Comparison of ENCODE assay signal across 11 cellular contexts in the genomic region with DNA sequence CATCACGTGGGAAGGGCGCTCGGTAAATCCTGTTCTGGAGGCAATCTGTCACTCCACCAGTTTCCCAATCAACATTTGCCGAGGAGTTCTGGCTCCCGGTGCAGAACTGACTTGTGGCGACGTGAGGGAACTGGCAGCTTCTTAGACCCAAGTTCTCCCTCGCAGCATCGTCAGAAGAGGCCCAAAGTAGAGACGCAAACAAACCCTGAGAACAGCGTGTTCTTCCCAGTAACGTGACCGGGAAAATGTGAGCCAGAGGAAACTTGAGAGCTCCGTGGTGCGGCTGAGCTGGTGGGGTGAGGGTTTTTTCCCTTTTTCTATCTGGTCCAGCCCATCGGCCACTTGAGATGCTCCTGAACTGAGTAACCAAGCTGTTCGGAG.
DNase-seq lines count a peak whose midpoint lies in the region; ATAC-seq and TF ChIP-seq lines count a peak whose summit lies in the region.
"Had no signal": no experiment of that assay in that cellular context is flagged by ENCODE, and none has a peak within 500 bp of the region (broad histone marks: within the 10 kb centered on the region; RNA-seq: fewer than 3 reads in every experiment).

No MANE protein-coding gene starts in this region.

- H3K9me3 ChIP-seq in PC-9 (ENCODE audit: insufficient read depth, low read depth) (no peaks in the 10 kb centered on the region), SK-N-SH (no peaks in the 10 kb centered on the region)
- H3K9me3 ChIP-seq in CD4-positive, alpha-beta memory T cell (ENCODE audit: control insufficient read depth in 1 of 2, low read length in 2 of 2), result no peaks in the 10 kb centered on the region

- no peaks in the 10 kb centered on the region for H3K9me2 ChIP-seq in PC-9 (ENCODE audit: insufficient read depth)
- H3K9me2 ChIP-seq in SK-N-SH, result no peaks in the 10 kb centered on the region

- no peak overlapping the region for H3K4me3 ChIP-seq in PC-9
- peak overlapping the region in 11 of 59 donors; percentile 5 to 45 (median 20) for H3K4me3 ChIP-seq in dorsolateral prefrontal cortex
- no peak overlapping the region for H3K4me3 ChIP-seq in SK-N-SH (ENCODE audit: low read depth in 2 of 2, low read length in 1 of 2)
- H3K4me3 ChIP-seq in CD4-positive, alpha-beta memory T cell (ENCODE audit: low read length in 2 of 2), result no peak overlapping the region

- H3K4me2 ChIP-seq in PC-9 (peak overlapping the region; percentile 87), SK-N-SH (no peak overlapping the region)

- TF ChIP-seq CTCF in PC-9 (conservative IDR thresholded peaks at IDR 0.05), result no peak
- peak in 1 of 56 donors; percentile 11 for TF ChIP-seq CTCF in dorsolateral prefrontal cortex (IDR thresholded peaks at IDR 0.05 in 54 of 56, conservative IDR thresholded peaks at IDR 0.05 in 2 of 56; ENCODE audit: low read depth in 1 of 56, partially characterized antibody in 56 of 56)
- TF ChIP-seq CTCF in SK-N-SH (IDR thresholded peaks at IDR 0.05), result no peak

- H2AFZ ChIP-seq in PC-9 (no peak overlapping the region), SK-N-SH (ENCODE audit: low read depth) (no peak overlapping the region)

- H3K27ac Mint-ChIP-seq in CD4-positive, alpha-beta memory T cell, result no peak overlapping the region

- peaks cover 41% of the 10 kb centered on the region for H3F3A ChIP-seq in PC-9 (ENCODE audit: insufficient read depth, low read depth)
- H3F3A ChIP-seq in SK-N-SH (replicated peaks; ENCODE audit: insufficient read depth), result peaks cover 11% of the 10 kb centered on the region

- H3K27me3 ChIP-seq in PC-9 (ENCODE audit: insufficient read depth, low read depth) (no peaks in the 10 kb centered on the region), dorsolateral prefrontal cortex (no peaks in the 10 kb centered on the region), SK-N-SH (ENCODE audit: insufficient read depth) (no peaks in the 10 kb centered on the region)
- H3K27me3 ChIP-seq in CD4-positive, alpha-beta memory T cell (ENCODE audit: insufficient read depth, low read length), result no peaks in the 10 kb centered on the region

- 0 out of 2 replicates have a peak, but pooled peaks cover 10% of the 10 kb centered on the region for H3K79me2 ChIP-seq in PC-9 (ENCODE audit: low read depth)
- H3K79me2 ChIP-seq in SK-N-SH (ENCODE audit: insufficient read depth), result peaks cover 46% of the 10 kb centered on the region

- peaks cover 0 to 5% (median under 1%) of the 10 kb centered on the region in 8 donors for H3K9me3 Mint-ChIP-seq in CD4-positive, alpha-beta memory T cell

- CTCF ChIA-PET in PC-9 (lab: Charles Lee) (no interaction called here), SK-N-SH (lab: Yijun Ruan, JAX) (interaction anchor here (0.6 to 9.6 kb wide), 8 partner anchors 10 to 511 kb away, joined by 3 to 90 read pairs (median 16); no protein-coding TSS in a partner anchor)
- CTCF ChIA-PET in CD4-positive, alpha-beta memory T cell (lab: Charles Lee; ENCODE audit: partially characterized antibody), result interaction anchor here (1.6 kb wide), 1 partner anchor 22 kb away, joined by 4 read pairs; no protein-coding TSS in a partner anchor

- POLR2A ChIA-PET in PC-9 (lab: Charles Lee; ENCODE audit: unreplicated experiment) (interaction anchor here (0.5 to 0.6 kb wide), 2 partner anchors 14 to 275 kb away, joined by 4 to 5 read pairs; no protein-coding TSS in a partner anchor), SK-N-SH (lab: Yijun Ruan, JAX) (no interaction called here)
- POLR2A ChIA-PET in CD4-positive, alpha-beta memory T cell (lab: Charles Lee; ENCODE audit: partially characterized antibody), result no interaction called here

- WGBS in SK-N-SH (ENCODE audit: low lambda C conversion rate), result 91% methylated on average over 17 of the region's 17 CpGs

- no peak overlapping the region for H3K9ac ChIP-seq in SK-N-SH

- H3K4me1 Mint-ChIP-seq in CD4-positive, alpha-beta memory T cell, result peaks cover 34 to 68% (median 50%) of the 10 kb centered on the region in 4 donors

- H3K4me1 ChIP-seq in PC-9 (replicated peaks; ENCODE audit: insufficient read depth) (peaks cover 59% of the 10 kb centered on the region), SK-N-SH (ENCODE audit: control insufficient read depth in 1 of 2, insufficient read depth in 2 of 2, low read depth in 1 of 2, low read length in 1 of 2) (peaks cover 3 to 15% of the 10 kb centered on the region in 2 experiments; a peak in 2 of 4 replicates)
- peaks cover 38% of the 10 kb centered on the region for H3K4me1 ChIP-seq in CD4-positive, alpha-beta memory T cell (ENCODE audit: insufficient read depth, low read length)

- intact Hi-C loops in PC-9 (cut with micrococcal nuclease; ENCODE audit: unreplicated experiment), result loop anchor here (2.0 kb wide), 1 partner anchor 39 kb away; no protein-coding TSS in a partner anchor
- intact Hi-C loops in dorsolateral prefrontal cortex (cut with DNase I), result loop anchor here in 1 of 2 donors (10.0 kb wide), 1 partner anchor 101 kb away; no protein-coding TSS in a partner anchor
- intact Hi-C loops in CD4-positive, alpha-beta memory T cell (cut with micrococcal nuclease), result loop anchor here (10.0 kb wide), 1 partner anchor 251 kb away; no protein-coding TSS in a partner anchor

- H3K36me3 Mint-ChIP-seq in CD4-positive, alpha-beta memory T cell, result peaks cover 16 to 26% of the 10 kb centered on the region in 2 donors

- no peaks in the 10 kb centered on the region for H4K20me1 ChIP-seq in PC-9 (ENCODE audit: insufficient read depth)
- H4K20me1 ChIP-seq in SK-N-SH (ENCODE audit: insufficient read depth), result peaks cover 43% of the 10 kb centered on the region

- no peaks in the 10 kb centered on the region for H3K27me3 Mint-ChIP-seq in CD4-positive, alpha-beta memory T cell
- H3K27me3 Mint-ChIP-seq: activated naive CD4-positive, alpha-beta T cell treated with anti-CD3 and anti-CD28 coated beads, Interleukin-2, amount 10 ng/mL, durations not matched to agents 7 days and 5 days had no signal

- H3K36me3 ChIP-seq in PC-9 (ENCODE audit: low read depth) (no peaks in the 10 kb centered on the region), SK-N-SH (replicated peaks in 1 of 2; ENCODE audit: control insufficient read depth in 1 of 2, insufficient read depth in 2 of 2, low read length in 1 of 2) (peaks cover 15 to 22% of the 10 kb centered on the region in 2 experiments)
- no peaks in the 10 kb centered on the region for H3K36me3 ChIP-seq in CD4-positive, alpha-beta memory T cell (ENCODE audit: insufficient read depth, low read length)

- no peak for TF ChIP-seq RAD21 in SK-N-SH (IDR thresholded peaks at IDR 0.05; ENCODE audit: low read length)

- DNase-seq in PC-9, result no peak
- DNase-seq in dorsolateral prefrontal cortex, result peak in 9 of 10 donors; percentile 5 to 81 (median 57)
- peak; percentile 26 for DNase-seq in midbrain (lab: John Stamatoyannopoulos, UW)
- peak; percentile 61 for DNase-seq in superior temporal gyrus (ENCODE audit: extremely low spot score)
- DNase-seq in SK-N-SH, result no peak
- no peak for DNase-seq in CD4-positive, alpha-beta memory T cell
- no peak for DNase-seq in activated naive CD4-positive, alpha-beta T cell treated with Interleukin-2 at 50 U/mL for 16 hours
- DNase-seq: activated CD4-positive, alpha-beta T cell treated with anti-CD3 and anti-CD28 coated beads for 48 hours; activated naive CD4-positive, alpha-beta T cell treated with anti-CD3 and anti-CD28 coated beads, Interleukin-2, amount 10 ng/mL, durations not matched to agents 7 days and 5 days; NCI-H1092 had no signal

- H3K27ac ChIP-seq in PC-9, result peak overlapping the region; percentile 48; the same call in 1 of the 2 replicates
- H3K27ac ChIP-seq in dorsolateral prefrontal cortex, result peak overlapping the region in 57 of 59 donors; percentile 53 to 95 (median 81)
- H3K27ac ChIP-seq in SK-N-SH (ENCODE audit: low read depth in 2 of 2, low read length in 1 of 2), result no peak overlapping the region
- no peak overlapping the region for H3K27ac ChIP-seq in CD4-positive, alpha-beta memory T cell (ENCODE audit: low read depth, low read length)

- BruUV-seq in PC-9 (replicated peaks; lab: Mats Ljungman, UMichigan), result no TSS peak

- no peak for ATAC-seq in HG02870 (IDR thresholded peaks at IDR 0.05; ENCODE audit: unreplicated experiment)

- TF ChIP-seq EP300 in SK-N-SH (IDR thresholded peaks at IDR 0.05; ENCODE audit: borderline replicate concordance in 1 of 2, low read depth in 1 of 2, low read length in 1 of 2), result no peak

- H3K4me3 Mint-ChIP-seq in CD4-positive, alpha-beta memory T cell, result no peak overlapping the region
- H3K4me3 Mint-ChIP-seq: activated naive CD4-positive, alpha-beta T cell treated with anti-CD3 and anti-CD28 coated beads, Interleukin-2, amount 10 ng/mL, durations not matched to agents 7 days and 5 days had no signal

TF ChIP-seq in SK-N-SH, 30 proteins besides CTCF, POLR2A, EP300 and RAD21:
- TF ChIP-seq, protein P1, sequence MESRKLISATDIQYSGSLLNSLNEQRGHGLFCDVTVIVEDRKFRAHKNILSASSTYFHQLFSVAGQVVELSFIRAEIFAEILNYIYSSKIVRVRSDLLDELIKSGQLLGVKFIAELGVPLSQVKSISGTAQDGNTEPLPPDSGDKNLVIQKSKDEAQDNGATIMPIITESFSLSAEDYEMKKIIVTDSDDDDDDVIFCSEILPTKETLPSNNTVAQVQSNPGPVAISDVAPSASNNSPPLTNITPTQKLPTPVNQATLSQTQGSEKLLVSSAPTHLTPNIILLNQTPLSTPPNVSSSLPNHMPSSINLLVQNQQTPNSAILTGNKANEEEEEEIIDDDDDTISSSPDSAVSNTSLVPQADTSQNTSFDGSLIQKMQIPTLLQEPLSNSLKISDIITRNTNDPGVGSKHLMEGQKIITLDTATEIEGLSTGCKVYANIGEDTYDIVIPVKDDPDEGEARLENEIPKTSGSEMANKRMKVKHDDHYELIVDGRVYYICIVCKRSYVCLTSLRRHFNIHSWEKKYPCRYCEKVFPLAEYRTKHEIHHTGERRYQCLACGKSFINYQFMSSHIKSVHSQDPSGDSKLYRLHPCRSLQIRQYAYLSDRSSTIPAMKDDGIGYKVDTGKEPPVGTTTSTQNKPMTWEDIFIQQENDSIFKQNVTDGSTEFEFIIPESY (IDR thresholded peaks at IDR 0.05; ENCODE audit: borderline replicate concordance, low read depth), result no peak

Comparison
In these comparisons a context has a peak if more than half of its experiments do, and no peak if none do; other contexts are left out.
1. DNase-seq: peak in dorsolateral prefrontal cortex (9 of 10), midbrain (single experiment) and superior temporal gyrus (single experiment); none in PC-9 (0 of 2), SK-N-SH (single experiment), CD4-positive, alpha-beta memory T cell (0 of 5) and activated naive CD4-positive, alpha-beta T cell treated with Interleukin-2 at 50 U/mL for 16 hours (single experiment).
2. H3K27ac ChIP-seq: peak in PC-9 (single experiment) and dorsolateral prefrontal cortex (57 of 59); none in SK-N-SH (0 of 2) and CD4-positive, alpha-beta memory T cell (single experiment).